Comparison of ENCODE assay signal across 8 cellular contexts in the genomic region with DNA sequence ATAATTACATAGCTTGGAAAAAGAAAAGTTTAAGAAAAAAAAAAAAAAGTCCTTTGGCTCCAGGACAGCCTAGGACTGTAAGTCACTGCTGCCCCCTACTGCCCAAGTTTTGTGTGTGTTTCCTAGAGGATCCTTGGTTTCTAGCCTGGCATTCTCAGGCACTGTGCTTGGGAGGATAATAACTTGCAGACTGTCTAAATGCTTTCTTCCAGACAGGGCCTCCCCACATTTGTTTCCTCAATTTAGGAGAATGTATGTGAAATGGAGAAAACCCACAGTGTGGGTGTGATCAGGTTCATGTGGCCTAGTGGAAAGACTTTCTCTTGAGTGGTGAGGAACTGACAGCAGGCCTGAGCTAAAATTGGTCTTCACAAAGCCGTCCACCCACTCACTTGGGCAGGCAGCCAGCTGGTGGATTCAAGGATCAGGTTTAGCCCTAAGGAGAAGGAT.
DNase-seq lines count a peak whose midpoint lies in the region; ATAC-seq and TF ChIP-seq lines count a peak whose summit lies in the region.

No MANE protein-coding gene starts in this region.

- H3K4me3 ChIP-seq in fibroblast of pulmonary artery (replicated peaks; ENCODE audit: low read depth, low read length) = no peak overlapping the region

- H3K36me3 Mint-ChIP-seq in activated T-helper 1 cell treated with anti-CD3 and anti-CD28 coated beads, Interleukin-12 subunit alpha, Interleukin-12 subunit beta, Interleukin-2, Interleukin-4 antibody, amounts not matched to agents 30 ng/mL and 10 ng/mL and 1 ng/mL, durations not matched to agents 14 hours and 24 hours and 36 hours (ENCODE audit: low read depth) = no peaks in the 10 kb centered on the region

- no peak overlapping the region for H3K27ac Mint-ChIP-seq in activated T-helper 1 cell treated with anti-CD3 and anti-CD28 coated beads, Interleukin-12 subunit alpha, Interleukin-12 subunit beta, Interleukin-2, Interleukin-4 antibody, amounts not matched to agents 30 ng/mL and 10 ng/mL and 1 ng/mL, durations not matched to agents 14 hours and 24 hours and 36 hours

- intact Hi-C loops in activated T-helper 1 cell treated with anti-CD3 and anti-CD28 coated beads, Interleukin-12 subunit alpha, Interleukin-12 subunit beta, Interleukin-2, Interleukin-4 antibody, amounts not matched to agents 30 ng/mL and 10 ng/mL and 1 ng/mL, durations not matched to agents 14 hours and 24 hours and 36 hours (cut with micrococcal nuclease) = loop anchor here (1.0 kb wide), 2 partner anchors 339 to 346 kb away; no protein-coding TSS in a partner anchor

- TF ChIP-seq CTCF in fibroblast of pulmonary artery (IDR thresholded peaks at IDR 0.05; ENCODE audit: low read length, missing control alignments) = peak; percentile 87

- no peaks in the 10 kb centered on the region for H3K4me1 Mint-ChIP-seq in activated T-helper 1 cell treated with anti-CD3 and anti-CD28 coated beads, Interleukin-12 subunit alpha, Interleukin-12 subunit beta, Interleukin-2, Interleukin-4 antibody, amounts not matched to agents 30 ng/mL and 10 ng/mL and 1 ng/mL, durations not matched to agents 14 hours and 24 hours and 36 hours (ENCODE audit: low read depth)

- H3K27me3 Mint-ChIP-seq in activated T-helper 1 cell treated with anti-CD3 and anti-CD28 coated beads, Interleukin-12 subunit alpha, Interleukin-12 subunit beta, Interleukin-2, Interleukin-4 antibody, amounts not matched to agents 30 ng/mL and 10 ng/mL and 1 ng/mL, durations not matched to agents 14 hours and 24 hours and 36 hours (ENCODE audit: insufficient read depth) = no peaks in the 10 kb centered on the region

- DNase-seq in ELR (ENCODE audit: low read depth) (peak; percentile 81), NCI-H774 (lab: John Stamatoyannopoulos, UW) (peak; percentile 52), activated T-cell treated with anti-CD3 and anti-CD28 coated beads for 4 hours (peak; percentile 17), fibroblast of pulmonary artery (ENCODE audit: low read depth) (peak; percentile 89), occipital lobe (lab: John Stamatoyannopoulos, UW) (peak; percentile 71), ureter (ENCODE audit: low spot score) (peak; percentile 80)
- no peak for DNase-seq in activated T-helper 1 cell treated with anti-CD3 and anti-CD28 coated beads, Interleukin-12 subunit alpha, Interleukin-12 subunit beta, Interleukin-2, Interleukin-4 antibody, amounts not matched to agents 30 ng/mL and 10 ng/mL and 1 ng/mL, durations not matched to agents 14 hours and 24 hours and 36 hours (ENCODE audit: low spot score)

- no peak overlapping the region for H3K4me3 Mint-ChIP-seq in activated T-helper 1 cell treated with anti-CD3 and anti-CD28 coated beads, Interleukin-12 subunit alpha, Interleukin-12 subunit beta, Interleukin-2, Interleukin-4 antibody, amounts not matched to agents 30 ng/mL and 10 ng/mL and 1 ng/mL, durations not matched to agents 14 hours and 24 hours and 36 hours

- H3K9me3 Mint-ChIP-seq in activated T-helper 1 cell treated with anti-CD3 and anti-CD28 coated beads, Interleukin-12 subunit alpha, Interleukin-12 subunit beta, Interleukin-2, Interleukin-4 antibody, amounts not matched to agents 30 ng/mL and 10 ng/mL and 1 ng/mL, durations not matched to agents 14 hours and 24 hours and 36 hours = no peaks in the 10 kb centered on the region

- peak; percentile 51 for ATAC-seq in HG03442 (IDR thresholded peaks at IDR 0.05; ENCODE audit: unreplicated experiment)
